In the genomic region with DNA sequence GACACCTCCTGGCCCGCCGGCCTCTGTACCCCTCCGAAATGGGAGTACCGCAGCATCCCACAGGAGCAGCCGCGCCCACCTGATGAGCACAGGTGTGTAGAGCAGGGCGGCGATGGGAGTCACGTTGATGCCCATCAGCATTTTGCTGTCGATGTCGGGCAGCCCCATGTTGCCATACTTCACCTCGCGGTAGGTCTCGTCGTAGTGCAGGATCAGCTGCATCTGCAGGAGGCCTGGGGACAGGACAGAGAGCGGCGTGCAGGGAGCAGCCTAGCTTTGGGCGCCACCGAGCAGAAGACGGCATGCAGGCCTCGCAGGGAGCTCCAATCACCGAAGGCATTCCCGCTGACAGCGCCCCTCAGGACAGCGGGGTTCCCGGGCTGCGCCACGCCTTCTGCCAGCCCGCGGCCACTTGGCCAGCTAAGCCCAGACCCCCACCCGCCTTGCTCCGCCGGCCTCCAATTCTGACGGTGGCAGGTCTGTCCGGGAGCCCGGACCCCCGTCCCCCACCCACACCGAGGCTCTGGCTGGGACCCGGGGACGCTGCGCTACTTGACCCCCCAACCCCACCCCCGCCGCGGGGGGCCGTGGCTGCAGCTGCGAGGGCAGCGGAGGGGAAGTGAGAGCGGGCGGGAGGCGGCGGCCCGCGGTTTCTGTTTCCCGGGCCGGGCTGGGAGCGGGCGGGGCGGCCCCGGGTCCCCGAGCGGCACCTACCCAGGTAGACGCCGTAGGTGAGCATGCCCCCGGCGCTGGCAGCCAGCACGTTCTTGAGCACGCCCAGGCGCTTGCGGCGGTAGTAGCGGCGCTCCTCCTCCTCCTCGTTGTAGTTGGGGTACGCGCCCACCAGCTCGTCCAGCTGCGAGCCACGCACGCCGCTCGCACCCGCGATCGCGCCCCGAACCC, we compare ENCODE assay signal across 8 cellular contexts. TPM values are rescaled to one million over a fixed set of nuclear protein-coding genes. Genes with fewer than 3 reads are reported as not detected.
DNase-seq lines count a peak whose midpoint lies in the region; ATAC-seq and TF ChIP-seq lines count a peak whose summit lies in the region.

No MANE protein-coding gene starts in this region.

- H3K36me3 ChIP-seq in BJ (ENCODE audit: control insufficient read depth, insufficient read depth, low read length): no peaks in the 10 kb centered on the region
- no peaks in the 10 kb centered on the region for H3K36me3 ChIP-seq in KMS-11 (ENCODE audit: insufficient read depth)
- H3K36me3 ChIP-seq in mucosa of descending colon (ENCODE audit: low read depth): no peaks in the 10 kb centered on the region
- no peaks in the 10 kb centered on the region for H3K36me3 ChIP-seq in stomach smooth muscle (ENCODE audit: control insufficient read depth in 2 of 2, insufficient read depth in 2 of 2, low read length in 2 of 2)

- peak overlapping the region; percentile 55; the same call in 1 of the 2 replicates for H3K9ac ChIP-seq in KMS-11
- no peak overlapping the region for H3K9ac ChIP-seq in stomach smooth muscle (ENCODE audit: low read length in 2 of 2)

- H3K27me3 Mint-ChIP-seq in dendritic cell treated with granulocyte-macrophage colony-stimulating factor and Interleukin-4, amounts not matched to agents 40 ng/mL and 50 ng/mL, for 4 days: no peaks in the 10 kb centered on the region

- H3K27ac ChIP-seq in KMS-11 (peak overlapping the region; percentile 26; the same call in 1 of the 2 replicates), stomach smooth muscle (ENCODE audit: low read length) (no peak overlapping the region)

- no peak for DNase-seq in BJ (ENCODE audit: low read depth)
- DNase-seq in GM20000 (ENCODE audit: low spot score): peak; percentile 83
- DNase-seq in activated CD4-positive, CD25-positive, alpha-beta regulatory T cell treated with anti-CD3 and anti-CD28 coated beads, Interleukin-2, amount 50 U/mL, for 72 hours: peak; percentile 54
- peak; percentile 66 to 87 (median 81) for DNase-seq in mucosa of descending colon
- DNase-seq in NCI-H1092 (lab: John Stamatoyannopoulos, UW): no peak

- no peaks in the 10 kb centered on the region for H3K9me3 ChIP-seq in mucosa of descending colon
- no peaks in the 10 kb centered on the region for H3K9me3 ChIP-seq in stomach smooth muscle (ENCODE audit: control insufficient read depth in 2 of 2, low read length in 2 of 2)

- CTCF ChIA-PET in BJ (lab: Yijun Ruan, JAX): interaction anchor here (1.5 to 1.6 kb wide), 2 partner anchors 9 to 48 kb away, joined by 4 to 5 read pairs; no protein-coding TSS in a partner anchor

- no peaks in the 10 kb centered on the region for H3K79me2 ChIP-seq in KMS-11 (ENCODE audit: insufficient read depth, low read depth)

- H3K4me3 ChIP-seq in BJ (ENCODE audit: low read depth, low read length) (peak overlapping the region; percentile 71), KMS-11 (IDR thresholded peaks at IDR 0.05; ENCODE audit: insufficient read depth, low read depth, low read length) (no peak overlapping the region), mucosa of descending colon (peak overlapping the region; percentile 77), stomach smooth muscle (ENCODE audit: low read length in 2 of 2) (peak overlapping the region; percentile 35 to 66)

- H3K4me1 ChIP-seq in KMS-11 (ENCODE audit: low read depth, poor library complexity, severe bottlenecking): peaks cover 74% of the 10 kb centered on the region
- peaks cover 17% of the 10 kb centered on the region for H3K4me1 ChIP-seq in mucosa of descending colon (ENCODE audit: low read depth)
- H3K4me1 ChIP-seq in stomach smooth muscle (ENCODE audit: control insufficient read depth, insufficient read depth, low read length): peaks cover 10% of the 10 kb centered on the region

- no peak for TF ChIP-seq CTCF in BJ (IDR thresholded peaks at IDR 0.05; ENCODE audit: insufficient read depth, low read depth, low read length)
- TF ChIP-seq CTCF in GM20000 (IDR thresholded peaks at IDR 0.05; ENCODE audit: extremely low read depth, missing control alignments): no peak
- no peak for TF ChIP-seq CTCF in KMS-11 (conservative IDR thresholded peaks at IDR 0.05; ENCODE audit: low read depth, low read length)
- TF ChIP-seq CTCF in mucosa of descending colon (IDR thresholded peaks at IDR 0.05): no peak

- intact Hi-C loops in dendritic cell treated with granulocyte-macrophage colony-stimulating factor and Interleukin-4, amounts not matched to agents 40 ng/mL and 50 ng/mL, for 4 days (cut with micrococcal nuclease): no loop called here
- intact Hi-C loops in mucosa of descending colon (cut with DNase I, micrococcal nuclease): no loop called here

- peak overlapping the region; percentile 57 for H3K4me2 ChIP-seq in KMS-11

- H4K20me1 ChIP-seq in KMS-11 (ENCODE audit: insufficient read depth): no peaks in the 10 kb centered on the region

- H3K4me3 Mint-ChIP-seq in dendritic cell treated with granulocyte-macrophage colony-stimulating factor and Interleukin-4, amounts not matched to agents 40 ng/mL and 50 ng/mL, for 4 days: peak overlapping the region; percentile 87

- H3K4me1 Mint-ChIP-seq in dendritic cell treated with granulocyte-macrophage colony-stimulating factor and Interleukin-4, amounts not matched to agents 40 ng/mL and 50 ng/mL, for 4 days (ENCODE audit: low read depth): peaks cover 74% of the 10 kb centered on the region

- peak; percentile 77 for ATAC-seq in mucosa of descending colon

- H2AFZ ChIP-seq in KMS-11 (ENCODE audit: low read depth): no peak overlapping the region

- POLR2A ChIA-PET in BJ (lab: Charles Lee): no interaction called here

- peaks cover 47% of the 10 kb centered on the region for H3K36me3 Mint-ChIP-seq in dendritic cell treated with granulocyte-macrophage colony-stimulating factor and Interleukin-4, amounts not matched to agents 40 ng/mL and 50 ng/mL, for 4 days (ENCODE audit: low read depth)

- no peaks in the 10 kb centered on the region for H3K27me3 ChIP-seq in BJ (ENCODE audit: control insufficient read depth, insufficient read depth, low read length)
- H3K27me3 ChIP-seq in KMS-11 (ENCODE audit: insufficient read depth, low read depth): no peaks in the 10 kb centered on the region
- H3K27me3 ChIP-seq in stomach smooth muscle (ENCODE audit: control insufficient read depth in 1 of 2, insufficient read depth in 2 of 2, low read length in 2 of 2): peaks cover 0 to 10% of the 10 kb centered on the region in 2 donors

- H3K27ac Mint-ChIP-seq in dendritic cell treated with granulocyte-macrophage colony-stimulating factor and Interleukin-4, amounts not matched to agents 40 ng/mL and 50 ng/mL, for 4 days: peak overlapping the region; percentile 72

- H3K9me3 Mint-ChIP-seq in dendritic cell treated with granulocyte-macrophage colony-stimulating factor and Interleukin-4, amounts not matched to agents 40 ng/mL and 50 ng/mL, for 4 days: no peaks in the 10 kb centered on the region

RNA-seq across cellular contexts. Expression of gene UNC93B1, which starts 0.7 kb away (rescaled TPM):
- polyA plus RNA-seq in BJ (2011; rRNA removed): 23.6 and 38.0 TPM in 2 replicates
- 25.3 and 36.5 TPM in 2 replicates for polyA minus RNA-seq in BJ (2011; rRNA and poly(A)+ RNA removed)
- 10 to 100 TPM; 30.1 to 47.5 (median 46.8) TPM for total RNA-seq in mucosa of descending colon

RNA-seq across cellular contexts. Expression of gene ALDH3B1, which starts 6.9 kb away (rescaled TPM):
- polyA plus RNA-seq in BJ (2011; rRNA removed): 48.4 and 74.2 TPM in 2 replicates
- polyA minus RNA-seq in BJ (2011; rRNA and poly(A)+ RNA removed): 12.8 and 17.3 TPM in 2 replicates
- 10 to 100 TPM in 2 of 3 donors, 1 to 10 TPM in 1; 8.6 to 18.9 (median 11.5) TPM for total RNA-seq in mucosa of descending colon

RNA-seq across cellular contexts. Expression of gene NDUFS8, which starts 27.3 kb away (rescaled TPM):
- polyA plus RNA-seq in BJ (2011; rRNA removed): 75.1 and 101 TPM in 2 replicates
- polyA minus RNA-seq in BJ (2011; rRNA and poly(A)+ RNA removed): 64.3 and 87.3 TPM in 2 replicates
- 100 to 1,000 TPM; 148 to 165 (median 162) TPM for total RNA-seq in mucosa of descending colon

RNA-seq across cellular contexts. Expression of gene TCIRG1, which starts 35.6 kb away (rescaled TPM):
- 56.0 and 111 TPM in 2 replicates for polyA plus RNA-seq in BJ (2011; rRNA removed)
- polyA minus RNA-seq in BJ (2011; rRNA and poly(A)+ RNA removed): 58.8 and 76.7 TPM in 2 replicates
- 100 to 1,000 TPM; 155 to 189 (median 166) TPM for total RNA-seq in mucosa of descending colon

Comparison
In these comparisons a context has a peak if more than half of its experiments do, and no peak if none do; other contexts are left out.
1. DNase-seq: peak in GM20000 (single experiment), activated CD4-positive, CD25-positive, alpha-beta regulatory T cell treated with anti-CD3 and anti-CD28 coated beads, Interleukin-2, amount 50 U/mL, for 72 hours (single experiment) and mucosa of descending colon (3 of 3); none in BJ (single experiment) and NCI-H1092 (single experiment).